Comparison of ENCODE assay signal across 8 cellular contexts in genomic region chr10:35641430-35642015, GRCh38. TPM values are rescaled to one million over a fixed set of nuclear protein-coding genes. Genes with fewer than 3 reads are reported as not detected.
A peak's percentile ranks its signal among the peaks of the same experiment; 100 is the strongest.
DNase-seq lines count a peak whose midpoint lies in the region; ATAC-seq and TF ChIP-seq lines count a peak whose summit lies in the region.

No MANE protein-coding gene starts in this region.

- WGBS in mesendoderm (ENCODE audit: extremely low coverage, insufficient coverage, low lambda C conversion rate): no CpG with 5 or more reads among the region's 79 CpGs

- H3K4me1 ChIP-seq in PC-3 (ENCODE audit: insufficient read depth, low read length): peaks cover 37% of the 10 kb centered on the region
- H3K4me1 ChIP-seq in mesendoderm (ENCODE audit: control insufficient read depth, low read depth, low read length): peaks cover 3% of the 10 kb centered on the region

- H3K27me3 ChIP-seq in PC-3 (ENCODE audit: low read length) (no peaks in the 10 kb centered on the region), mesendoderm (ENCODE audit: insufficient read depth, low read length, poor library complexity) (no peaks in the 10 kb centered on the region)

- H3K9ac ChIP-seq in PC-3 (ENCODE audit: low read length) (peak overlapping the region; percentile 86), mesendoderm (ENCODE audit: low read length) (peak overlapping the region; percentile 77)

- H3K9me2 ChIP-seq in PC-3 (replicated peaks; ENCODE audit: low read length): no peaks in the 10 kb centered on the region

- H3K27ac Mint-ChIP-seq in dendritic cell treated with granulocyte-macrophage colony-stimulating factor and Interleukin-4, amounts not matched to agents 40 ng/mL and 50 ng/mL, for 4 days: peak overlapping the region; percentile 68

- H2BK120ac ChIP-seq in mesendoderm (ENCODE audit: low read depth, low read length): no peak overlapping the region

- peaks cover 59% of the 10 kb centered on the region for H3K79me2 ChIP-seq in PC-3 (ENCODE audit: low read length)
- H3K79me2 ChIP-seq in mesendoderm (ENCODE audit: control insufficient read depth, insufficient read depth, low read length): peaks cover 5% of the 10 kb centered on the region

- in situ Hi-C loops in GM13976 (cut with MboI; ENCODE audit: low sequenced_read_pairs, unreplicated experiment): no loop called here

- DNase-seq in GM13976 (ENCODE audit: low spot score): peak; percentile 59
- DNase-seq in PC-3: no peak
- no peak for DNase-seq in mesendoderm
- DNase-seq in NCI-H128 (lab: John Stamatoyannopoulos, UW; ENCODE audit: unreplicated experiment): no peak
- no peak for DNase-seq in ureter (ENCODE audit: low spot score)

- no peak overlapping the region for H2AK5ac ChIP-seq in mesendoderm (ENCODE audit: low read length)

- H3K4me3 ChIP-seq in PC-3 (ENCODE audit: low read length) (peak overlapping the region; percentile 80), mesendoderm (ENCODE audit: low read length) (peak overlapping the region; percentile 49)

- peak overlapping the region; percentile 88 for H3K18ac ChIP-seq in mesendoderm (ENCODE audit: low read length)

- peaks cover 24% of the 10 kb centered on the region for H3F3A ChIP-seq in PC-3 (ENCODE audit: low read length, unreplicated experiment)

- peak overlapping the region; percentile 81 for H3K4me3 Mint-ChIP-seq in dendritic cell treated with granulocyte-macrophage colony-stimulating factor and Interleukin-4, amounts not matched to agents 40 ng/mL and 50 ng/mL, for 4 days

- H4K20me1 ChIP-seq in PC-3 (ENCODE audit: low read length): peaks cover 32% of the 10 kb centered on the region

- no peak overlapping the region for H4K5ac ChIP-seq in mesendoderm (ENCODE audit: low read length)

- TF ChIP-seq CTCF in 22Rv1 (IDR thresholded peaks at IDR 0.05) (no peak), GM13976 (IDR thresholded peaks at IDR 0.05; ENCODE audit: borderline replicate concordance, control extremely low read depth, extremely low read depth, insufficient read depth, missing control alignments) (no peak), PC-3 (conservative IDR thresholded peaks at IDR 0.05; ENCODE audit: low read depth, low read length) (no peak)

- peaks cover 14% of the 10 kb centered on the region for H3K36me3 Mint-ChIP-seq in dendritic cell treated with granulocyte-macrophage colony-stimulating factor and Interleukin-4, amounts not matched to agents 40 ng/mL and 50 ng/mL, for 4 days (ENCODE audit: low read depth)

- H3K27me3 Mint-ChIP-seq in dendritic cell treated with granulocyte-macrophage colony-stimulating factor and Interleukin-4, amounts not matched to agents 40 ng/mL and 50 ng/mL, for 4 days: peaks cover 81% of the 10 kb centered on the region

- CTCF ChIA-PET in PC-3 (lab: Charles Lee): interaction anchor here (0.7 kb wide), 1 partner anchor 1138 kb away, joined by 3 read pairs; no protein-coding TSS in a partner anchor

- H2BK5ac ChIP-seq in mesendoderm (ENCODE audit: low read length): no peak overlapping the region

- intact Hi-C loops in PC-3 (cut with micrococcal nuclease): loop anchor here (1.0 to 2.0 kb wide), 9 partner anchors 154 to 1084 kb away; no protein-coding TSS in a partner anchor
- intact Hi-C loops in dendritic cell treated with granulocyte-macrophage colony-stimulating factor and Interleukin-4, amounts not matched to agents 40 ng/mL and 50 ng/mL, for 4 days (cut with micrococcal nuclease): no loop called here

- H4K8ac ChIP-seq in mesendoderm (ENCODE audit: low read depth, low read length): no peak overlapping the region

- peak overlapping the region; percentile 42 for H2AFZ ChIP-seq in PC-3 (ENCODE audit: low read length)

- ATAC-seq in HG02759 (IDR thresholded peaks at IDR 0.05; ENCODE audit: unreplicated experiment) (peak; percentile 28), PC-3 (peak; percentile 2)

- BruUV-seq in PC-3 (replicated peaks; lab: Mats Ljungman, UMichigan): no TSS peak

- H3K56ac ChIP-seq in mesendoderm (ENCODE audit: low read length): peak overlapping the region; percentile 86

- H2BK15ac ChIP-seq in mesendoderm (replicated peaks; ENCODE audit: low read depth): no peak overlapping the region

- peak overlapping the region; percentile 94 for H3K4me2 ChIP-seq in PC-3 (ENCODE audit: low read length)
- peak overlapping the region; percentile 51 for H3K4me2 ChIP-seq in mesendoderm (ENCODE audit: low read length)

- H3K79me1 ChIP-seq in mesendoderm (ENCODE audit: low read length): no peaks in the 10 kb centered on the region

- H3K27ac ChIP-seq in 22Rv1 (peak overlapping the region; percentile 94), PC-3 (ENCODE audit: low read length) (peak overlapping the region; percentile 62), mesendoderm (ENCODE audit: low read depth, low read length) (peak overlapping the region; percentile 80)

- H3K36me3 ChIP-seq in PC-3 (ENCODE audit: low read depth, low read length) (peaks cover 14% of the 10 kb centered on the region), mesendoderm (ENCODE audit: control insufficient read depth, insufficient read depth, low read length) (no peaks in the 10 kb centered on the region)

- H3K4me1 Mint-ChIP-seq in dendritic cell treated with granulocyte-macrophage colony-stimulating factor and Interleukin-4, amounts not matched to agents 40 ng/mL and 50 ng/mL, for 4 days (ENCODE audit: low read depth): peaks cover 43% of the 10 kb centered on the region

- peak overlapping the region; percentile 15 for H3K23ac ChIP-seq in mesendoderm (ENCODE audit: low read length)

- POLR2A ChIA-PET in PC-3 (lab: Charles Lee; ENCODE audit: unreplicated experiment): interaction anchor here (0.7 kb wide), 2 partner anchors 600 to 1150 kb away, joined by 3 read pairs; no protein-coding TSS in a partner anchor

- no peaks in the 10 kb centered on the region for H3K9me3 Mint-ChIP-seq in dendritic cell treated with granulocyte-macrophage colony-stimulating factor and Interleukin-4, amounts not matched to agents 40 ng/mL and 50 ng/mL, for 4 days

- H3K9me3 ChIP-seq in PC-3 (ENCODE audit: low read length): no peaks in the 10 kb centered on the region

- peak overlapping the region; percentile 82 for H3K4ac ChIP-seq in mesendoderm (ENCODE audit: low read depth, low read length)

RNA-seq across cellular contexts. Expression of gene FZD8, which starts 0.6 kb away (rescaled TPM):
- total RNA-seq in PC-3 (2014; rRNA removed) (275 and 375 TPM in 2 replicates), ureter (2.6 TPM)
- polyA plus RNA-seq in mesendoderm (2013, experiment 1 of 2): 6.6 TPM
- polyA plus RNA-seq in mesendoderm (2013, experiment 2 of 2): 6.2 TPM

RNA-seq across cellular contexts. Expression of gene GJD4, which starts 36.4 kb away (rescaled TPM):
- 0.33 and 0.58 TPM in 2 replicates for total RNA-seq in PC-3 (2014; rRNA removed)
- polyA plus RNA-seq in mesendoderm (2013, experiment 1 of 2): 0.03 TPM
- polyA plus RNA-seq in mesendoderm (2013, experiment 2 of 2): 0.03 TPM
- total RNA-seq in ureter: not detected

Comparison
In these comparisons a context has a peak if more than half of its experiments do, and no peak if none do; other contexts are left out.
1. RNA of gene FZD8, which starts 0.6 kb away (total RNA-seq): 275 to 375 TPM in PC-3; 2.6 TPM in ureter (single experiment); every median in the first group is over 10 times any median in the second.
2. Peak in every context shown above with its lines, with median percentiles within 50 percentile points of each other: H3K27ac ChIP-seq.